Comparison of ENCODE assay signal across 1 cellular context in the genomic region with DNA sequence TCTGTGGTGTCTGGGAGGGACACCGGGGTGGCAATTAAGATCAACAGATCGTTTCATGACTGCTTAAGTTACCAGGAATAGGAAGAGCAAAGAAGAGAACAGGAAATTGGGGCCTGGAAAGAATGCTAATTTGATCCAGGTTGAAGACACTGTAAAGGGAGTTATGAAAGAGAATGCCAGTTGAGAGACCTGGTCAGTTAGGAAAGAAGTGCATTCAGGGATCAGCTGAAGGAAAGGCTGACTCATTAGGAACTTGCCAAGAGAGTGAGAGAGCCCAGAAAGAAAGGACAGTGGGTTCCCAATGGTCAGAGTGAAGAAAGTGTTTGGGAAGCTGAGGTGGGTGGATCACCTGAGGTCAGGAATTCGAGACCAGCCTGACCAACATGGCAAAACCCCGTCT.
TF ChIP-seq lines count a peak whose summit lies in the region.

No MANE protein-coding gene starts in this region.

TF ChIP-seq in H1, 55 proteins besides CTCF, POLR2A, EP300 and RAD21:
- TF ChIP-seq ASH2L (IDR thresholded peaks at IDR 0.05; ENCODE audit: low read length), result no peak
